8 cellular contexts compared by ENCODE assay signal in the genomic region with DNA sequence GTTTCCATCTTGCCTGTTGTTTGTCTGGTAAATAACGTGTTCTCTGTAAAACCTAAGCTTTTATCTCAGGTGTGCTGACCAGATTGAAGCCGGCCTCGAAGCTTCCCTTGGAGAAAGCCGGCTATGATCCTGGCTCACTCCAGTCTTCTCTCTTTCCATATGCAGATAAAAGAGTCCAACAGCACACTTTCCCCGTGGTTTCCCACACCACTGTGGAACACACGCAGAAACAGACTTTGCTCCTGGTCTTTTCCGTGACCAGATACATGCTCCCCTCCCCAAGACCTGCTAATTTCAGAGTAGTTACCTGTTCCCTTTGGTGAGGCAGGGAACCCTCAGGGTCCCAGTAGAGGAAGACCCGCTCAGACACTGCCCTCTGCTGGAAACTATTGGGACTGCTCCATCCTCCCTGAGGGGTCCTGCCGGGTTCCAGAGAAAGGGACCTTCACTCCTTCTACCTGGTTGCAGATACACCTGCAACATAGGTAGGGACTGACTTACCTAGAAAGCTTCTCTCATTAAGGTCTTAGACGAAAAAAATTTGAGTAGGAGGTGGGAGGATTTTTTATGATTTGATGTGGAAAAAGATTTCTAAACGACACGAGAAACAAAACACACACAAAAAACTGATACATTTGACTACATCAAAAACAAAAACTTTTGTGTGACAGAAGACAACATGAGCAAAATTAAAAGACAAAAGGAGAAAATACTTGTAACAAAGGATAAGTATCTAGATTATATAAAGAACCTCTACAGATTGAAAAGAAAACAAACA.
DNase-seq lines count a peak whose midpoint lies in the region; ATAC-seq, FAIRE-seq and TF ChIP-seq lines count a peak whose summit lies in the region.

No MANE protein-coding gene starts in this region.

- no peak for DNase-seq in AG09319 (ENCODE audit: extremely low read depth, low read depth)
- peak; percentile 55 for DNase-seq in GM19239 (ENCODE audit: insufficient read length, low spot score)
- peak; percentile 46 for DNase-seq in NCI-H2107 treated with DMSO at 0.1 percent for 48 hours (lab: John Stamatoyannopoulos, UW; ENCODE audit: unreplicated experiment)
- DNase-seq in activated CD8-positive, alpha-beta memory T cell treated with anti-CD3 and anti-CD28 coated beads for 48 hours (ENCODE audit: low read depth in 2 of 3, low spot score in 2 of 3) = peak; percentile 12 to 79 (median 71)
- peak; percentile 29 to 53 for DNase-seq in erythroblast (lab: John Stamatoyannopoulos, UW)
- DNase-seq in omental fat pad (ENCODE audit: low spot score) = peak; percentile 27
- DNase-seq in tibial nerve (ENCODE audit: low spot score in 2 of 2) = peak in 1 of 2 donors; percentile 33
- no peak for DNase-seq in middle frontal gyrus (ENCODE audit: extremely low spot score, low spot score)

- no peak for TF ChIP-seq EP300 in tibial nerve (IDR thresholded peaks at IDR 0.05)

- H3K4me1 ChIP-seq in tibial nerve = peaks cover 0 to 3% (median 0%) of the 10 kb centered on the region in 4 donors

- H3K27me3 ChIP-seq in tibial nerve = no peaks in the 10 kb centered on the region

- peak; percentile 84 for TF ChIP-seq CTCF in AG09319 (IDR thresholded peaks at IDR 0.05; ENCODE audit: low read depth, low read length)
- TF ChIP-seq CTCF in omental fat pad (IDR thresholded peaks at IDR 0.05) = no peak
- peak; percentile 36 to 69 (median 53) for TF ChIP-seq CTCF in tibial nerve (IDR thresholded peaks at IDR 0.05)

- TF ChIP-seq POLR2A in erythroblast (IDR thresholded peaks at IDR 0.05; ENCODE audit: low read length) = no peak
- no peak for TF ChIP-seq POLR2A in tibial nerve (IDR thresholded peaks at IDR 0.05)

- peak; percentile 70 for FAIRE-seq in GM19239 (lab: Jason Lieb, UNC)

- no peaks in the 10 kb centered on the region for H3K9me3 ChIP-seq in tibial nerve

- no peak overlapping the region for H3K27ac ChIP-seq in tibial nerve

- no peak overlapping the region for H3K4me3 ChIP-seq in tibial nerve

- 56 to 61% methylated on average over 12 of the region's 12 CpGs for WGBS in tibial nerve, 2 donors

- ATAC-seq in omental fat pad (ENCODE audit: low FRiP score) = no peak

- H3K36me3 ChIP-seq in tibial nerve = no peaks in the 10 kb centered on the region

Comparison
In these comparisons a context has a peak if more than half of its experiments do, and no peak if none do; other contexts are left out.
1. DNase-seq: peak in GM19239 (single experiment), NCI-H2107 treated with DMSO at 0.1 percent for 48 hours (single experiment), activated CD8-positive, alpha-beta memory T cell treated with anti-CD3 and anti-CD28 coated beads for 48 hours (3 of 3), erythroblast (2 of 2) and omental fat pad (single experiment); none in AG09319 (single experiment) and middle frontal gyrus (single experiment).
2. CTCF ChIP-seq: peak in AG09319 (single experiment) and tibial nerve (5 of 5); none in omental fat pad (0 of 3).